Comparison of ENCODE assay signal across 21 cellular contexts in genomic region chr15:81475926-81476325, GRCh38.
A peak's percentile ranks its signal among the peaks of the same experiment; 100 is the strongest.
DNase-seq lines count a peak whose midpoint lies in the region; ATAC-seq, FAIRE-seq and TF ChIP-seq lines count a peak whose summit lies in the region.
"Had no signal": no experiment of that assay in that cellular context is flagged by ENCODE, and none has a peak within 500 bp of the region (broad histone marks: within the 10 kb centered on the region; RNA-seq: fewer than 3 reads in every experiment).

No MANE protein-coding gene starts in this region.

- no peaks in the 10 kb centered on the region; the same call in 1 of the 2 replicates for H3K9me2 ChIP-seq in SK-N-SH

- no peaks in the 10 kb centered on the region for H3K9me3 ChIP-seq in SK-N-SH
- H3K9me3 ChIP-seq: A549; BLaER1 treated with 17β-estradiol and CSF1 and Interleukin-3, amounts not matched to agents 10 nM and 100 nM had no signal

- POLR2A ChIA-PET in SK-N-SH (lab: Yijun Ruan, JAX): no interaction called here

- H3K4me1 ChIP-seq in SK-N-SH (ENCODE audit: control insufficient read depth in 1 of 2, insufficient read depth in 2 of 2, low read depth in 1 of 2, low read length in 1 of 2) (peaks cover 0 to 3% of the 10 kb centered on the region in 2 experiments; a peak in 1 of 4 replicates), foreskin keratinocyte (no peaks in the 10 kb centered on the region)
- H3K4me1 ChIP-seq: A549; BLaER1 treated with 17β-estradiol and CSF1 and Interleukin-3, amounts not matched to agents 10 nM and 100 nM had no signal

- no peak for TF ChIP-seq RAD21 in SK-N-SH (IDR thresholded peaks at IDR 0.05; ENCODE audit: low read length)

- no peak for TF ChIP-seq EP300 in SK-N-SH (IDR thresholded peaks at IDR 0.05; ENCODE audit: borderline replicate concordance in 1 of 2, low read depth in 1 of 2, low read length in 1 of 2)

- H3K27ac ChIP-seq in SK-N-SH (ENCODE audit: low read depth in 2 of 2, low read length in 1 of 2): no peak overlapping the region; a peak in 1 of 4 replicates
- H3K27ac ChIP-seq in foreskin keratinocyte: no peak overlapping the region
- H3K27ac ChIP-seq: 22Rv1; A549; BLaER1 treated with 17β-estradiol and CSF1 and Interleukin-3, amounts not matched to agents 10 nM and 100 nM; C4-2B had no signal

- ATAC-seq in SK-N-SH treated with all-trans-retinoic acid at 6 μM for 48 hours (no peak), foreskin keratinocyte (no peak)
- ATAC-seq: A549 had no signal

- no peaks in the 10 kb centered on the region for H3K36me3 ChIP-seq in SK-N-SH (replicated peaks in 1 of 2; ENCODE audit: control insufficient read depth in 1 of 2, insufficient read depth in 2 of 2, low read length in 1 of 2)
- H3K36me3 ChIP-seq: BLaER1 treated with 17β-estradiol and CSF1 and Interleukin-3, amounts not matched to agents 10 nM and 100 nM had no signal

- no peak overlapping the region for H2AFZ ChIP-seq in SK-N-SH (ENCODE audit: low read depth)

- TF ChIP-seq CTCF in SK-N-SH (IDR thresholded peaks at IDR 0.05) (no peak), foreskin keratinocyte (conservative IDR thresholded peaks at IDR 0.05) (no peak)

- 7% methylated on average over 1 of the region's 1 CpG for WGBS in SK-N-SH (ENCODE audit: low lambda C conversion rate)

- no peak overlapping the region for H3K4me3 ChIP-seq in SK-N-SH (ENCODE audit: low read depth in 2 of 2, low read length in 1 of 2)
- H3K4me3 ChIP-seq: A549; BLaER1 treated with 17β-estradiol and CSF1 and Interleukin-3, amounts not matched to agents 10 nM and 100 nM had no signal

- peak; percentile 92 for FAIRE-seq in islet of Langerhans (lab: Jason Lieb, UNC)
- FAIRE-seq: D721Med, GM12891, GM19239 had no signal

- no peak overlapping the region for H3K9ac ChIP-seq in SK-N-SH
- H3K9ac ChIP-seq: BLaER1 treated with 17β-estradiol and CSF1 and Interleukin-3, amounts not matched to agents 10 nM and 100 nM had no signal

- DNase-seq in SK-N-SH (no peak), amniotic epithelial cell (ENCODE audit: low read depth) (peak; percentile 3), D341Med (ENCODE audit: low spot score) (no peak), CD1c-positive myeloid dendritic cell (ENCODE audit: extremely low spot score) (no peak), foreskin keratinocyte (no peak)
- DNase-seq: AML-193; CD4-positive, alpha-beta memory T cell; CD4-positive, CD25-positive, alpha-beta regulatory T cell; CD8-positive, alpha-beta memory T cell; COR-L47; DMS79 treated with DMSO at 0.1 percent for 48 hours; GF-D8 had no signal

- no peak overlapping the region for H3K4me2 ChIP-seq in SK-N-SH
- H3K4me2 ChIP-seq: A549; BLaER1 treated with 17β-estradiol and CSF1 and Interleukin-3, amounts not matched to agents 10 nM and 100 nM had no signal

- H3K79me2 ChIP-seq in SK-N-SH (ENCODE audit: insufficient read depth): no peaks in the 10 kb centered on the region

- CTCF ChIA-PET in SK-N-SH (lab: Yijun Ruan, JAX): no interaction called here

- H3F3A ChIP-seq in SK-N-SH (replicated peaks; ENCODE audit: insufficient read depth): peaks cover 7% of the 10 kb centered on the region

- H3K27me3 ChIP-seq in SK-N-SH (ENCODE audit: insufficient read depth): no peaks in the 10 kb centered on the region
- H3K27me3 ChIP-seq in foreskin keratinocyte: no peaks in the 10 kb centered on the region
- H3K27me3 ChIP-seq: BLaER1 treated with 17β-estradiol and CSF1 and Interleukin-3, amounts not matched to agents 10 nM and 100 nM had no signal

- H4K20me1 ChIP-seq in SK-N-SH (ENCODE audit: insufficient read depth): no peaks in the 10 kb centered on the region
- H4K20me1 ChIP-seq: BLaER1 treated with 17β-estradiol and CSF1 and Interleukin-3, amounts not matched to agents 10 nM and 100 nM had no signal

TF ChIP-seq in SK-N-SH treated with all-trans-retinoic acid at 6 μM for 48 hours, 23 proteins besides CTCF, POLR2A, EP300 and RAD21:
- no peak for TF ChIP-seq ZFP3 (CRISPR knock-in tag; IDR thresholded peaks at IDR 0.05)
- peak; percentile 92 for TF ChIP-seq ISL1 (CRISPR knock-in tag; IDR thresholded peaks at IDR 0.05)
- no peak for TF ChIP-seq ARNTL (CRISPR knock-in tag; IDR thresholded peaks at IDR 0.05; ENCODE audit: borderline replicate concordance, low read depth)

TF ChIP-seq in SK-N-SH, 30 proteins besides CTCF, POLR2A, EP300 and RAD21:
- no peak for TF ChIP-seq REST (IDR thresholded peaks at IDR 0.05; ENCODE audit: low read depth, low read length)
- TF ChIP-seq USF1 (IDR thresholded peaks at IDR 0.05; ENCODE audit: borderline replicate concordance, low read depth): no peak
- no peak for TF ChIP-seq RCOR1 (IDR thresholded peaks at IDR 0.05; ENCODE audit: low read length)
- no peak for TF ChIP-seq NRF1 (IDR thresholded peaks at IDR 0.05; ENCODE audit: low read depth, low read length)
- no peak for TF ChIP-seq TAF1 (IDR thresholded peaks at IDR 0.05; ENCODE audit: borderline replicate concordance, low read depth, low read length)
- no peak for TF ChIP-seq TCF12 (IDR thresholded peaks at IDR 0.05)
- no peak for TF ChIP-seq FOXM1 (IDR thresholded peaks at IDR 0.05; ENCODE audit: low read depth)
- TF ChIP-seq MAX (IDR thresholded peaks at IDR 0.05; ENCODE audit: low read depth): no peak
- TF ChIP-seq TEAD4 (IDR thresholded peaks at IDR 0.05; ENCODE audit: borderline replicate concordance, insufficient read depth): no peak
- TF ChIP-seq GATA2 (CRISPR knock-in tag; IDR thresholded peaks at IDR 0.05): no peak
- no peak for TF ChIP-seq FOXJ3 (CRISPR knock-in tag; IDR thresholded peaks at IDR 0.05)
TF ChIP-seq in SK-N-SH: peak in this region for 0.
